In genomic region chrX:24646745-24647182, GRCh38 we compare ENCODE assay signal across 9 cellular contexts. TPM values are rescaled to one million over a fixed set of nuclear protein-coding genes. Genes with fewer than 3 reads are reported as not detected.
A peak's percentile ranks its signal among the peaks of the same experiment; 100 is the strongest.
DNase-seq lines count a peak whose midpoint lies in the region; ATAC-seq, FAIRE-seq and TF ChIP-seq lines count a peak whose summit lies in the region.
"Had no signal": no experiment of that assay in that cellular context is flagged by ENCODE, and none has a peak within 500 bp of the region (broad histone marks: within the 10 kb centered on the region; RNA-seq: fewer than 3 reads in every experiment).

No MANE protein-coding gene starts in this region.

- H3K36me3 Mint-ChIP-seq in astrocyte (ENCODE audit: low read depth, unreplicated experiment), result no peaks in the 10 kb centered on the region

- intact Hi-C loops in lower leg skin (cut with DNase I; ENCODE audit: low total_unique reads) (no loop called here), body of pancreas (cut with DNase I) (no loop called here)

- H2AFZ ChIP-seq in astrocyte (ENCODE audit: low read depth, low read length), result peak overlapping the region; percentile 80

- no peak overlapping the region for H3K4me3 ChIP-seq in NB4 (ENCODE audit: low read depth, low read length)
- H3K4me3 ChIP-seq in astrocyte (ENCODE audit: insufficient read depth, low read depth, low read length), result peak overlapping the region; percentile 52
- H3K4me3 ChIP-seq in suprapubic skin, result peak overlapping the region; percentile 29
- H3K4me3 ChIP-seq in lower leg skin (ENCODE audit: low read depth, poor library complexity, severe bottlenecking), result no peak overlapping the region
- H3K4me3 ChIP-seq in body of pancreas, result no peak overlapping the region
- H3K4me3 ChIP-seq: pancreas had no signal

- DNase-seq in GM19239 (ENCODE audit: insufficient read length, low spot score) (no peak), NB4 (ENCODE audit: low read depth) (peak; percentile 6), astrocyte (ENCODE audit: low read depth) (no peak), inferior parietal cortex (ENCODE audit: extremely low spot score) (peak; percentile 27), suprapubic skin (ENCODE audit: low spot score in 2 of 2) (no peak), lower leg skin (ENCODE audit: low spot score in 2 of 2) (no peak), body of pancreas (no peak)

- H4K20me1 ChIP-seq in astrocyte (ENCODE audit: insufficient read depth, low read length), result no peaks in the 10 kb centered on the region

- H3K9ac ChIP-seq in astrocyte (ENCODE audit: low read length), result peak overlapping the region; percentile 43

- FAIRE-seq in GM19239 (lab: Jason Lieb, UNC) (peak; percentile 74), astrocyte (lab: Jason Lieb, UNC) (peak; percentile 88)
- FAIRE-seq: pancreas had no signal

- H3K79me2 ChIP-seq in astrocyte (ENCODE audit: insufficient read depth, low read length), result no peaks in the 10 kb centered on the region

- no peak for ATAC-seq in GM19455 (IDR thresholded peaks at IDR 0.05; ENCODE audit: unreplicated experiment)
- no peak for ATAC-seq in body of pancreas

- H3K4me1 ChIP-seq in astrocyte (ENCODE audit: insufficient read depth, low read length) (no peaks in the 10 kb centered on the region), suprapubic skin (peaks cover 12% of the 10 kb centered on the region), body of pancreas (no peaks in the 10 kb centered on the region)
- H3K4me1 ChIP-seq: pancreas had no signal

- TF ChIP-seq CTCF in NB4 (IDR thresholded peaks at IDR 0.05; ENCODE audit: low read depth, low read length), result no peak
- TF ChIP-seq CTCF in astrocyte (IDR thresholded peaks at IDR 0.05; ENCODE audit: insufficient read depth, low read depth, low read length), result no peak
- no peak for TF ChIP-seq CTCF in suprapubic skin (IDR thresholded peaks at IDR 0.05)
- TF ChIP-seq CTCF in lower leg skin (IDR thresholded peaks at IDR 0.05), result no peak
- TF ChIP-seq CTCF in body of pancreas (IDR thresholded peaks at IDR 0.05), result no peak

- no peaks in the 10 kb centered on the region for H3K9me3 ChIP-seq in astrocyte (ENCODE audit: insufficient read depth, low read depth, low read length)
- no peaks in the 10 kb centered on the region for H3K9me3 ChIP-seq in suprapubic skin
- no peaks in the 10 kb centered on the region for H3K9me3 ChIP-seq in body of pancreas
- H3K9me3 ChIP-seq: pancreas had no signal

- TF ChIP-seq POLR2A in NB4 (IDR thresholded peaks at IDR 0.05; ENCODE audit: extremely low read depth, insufficient read length) (no peak), suprapubic skin (IDR thresholded peaks at IDR 0.05) (no peak), lower leg skin (IDR thresholded peaks at IDR 0.05) (no peak), body of pancreas (IDR thresholded peaks at IDR 0.05) (no peak)

- peak overlapping the region; percentile 84 for H3K4me3 Mint-ChIP-seq in astrocyte (ENCODE audit: unreplicated experiment)

- no peaks in the 10 kb centered on the region for H3K4me1 Mint-ChIP-seq in astrocyte (ENCODE audit: low read depth, unreplicated experiment)

- H3K27me3 ChIP-seq in astrocyte (ENCODE audit: insufficient read depth, low read length), result no peaks in the 10 kb centered on the region
- no peaks in the 10 kb centered on the region for H3K27me3 ChIP-seq in suprapubic skin
- no peaks in the 10 kb centered on the region for H3K27me3 ChIP-seq in body of pancreas

- H3K27ac Mint-ChIP-seq in astrocyte (ENCODE audit: unreplicated experiment), result peak overlapping the region; percentile 34

- H3K9me3 Mint-ChIP-seq in astrocyte (ENCODE audit: unreplicated experiment), result no peaks in the 10 kb centered on the region

- H3K36me3 ChIP-seq in astrocyte (ENCODE audit: insufficient read depth, low read length) (no peaks in the 10 kb centered on the region), suprapubic skin (no peaks in the 10 kb centered on the region), body of pancreas (replicated peaks in 1 of 2; ENCODE audit: insufficient read depth in 1 of 2, low read depth in 2 of 2) (no peaks in the 10 kb centered on the region)
- H3K36me3 ChIP-seq: pancreas had no signal

- H3K4me2 ChIP-seq in astrocyte (ENCODE audit: low read length), result peak overlapping the region; percentile 86

- TF ChIP-seq EP300 in suprapubic skin (IDR thresholded peaks at IDR 0.05), result no peak

- H3K27me3 Mint-ChIP-seq in astrocyte (ENCODE audit: low read depth, unreplicated experiment), result no peaks in the 10 kb centered on the region

- 19% methylated on average over 13 of the region's 13 CpGs for WGBS in suprapubic skin
- WGBS in lower leg skin, 2 donors, result 0 to 17% methylated on average over 13 of the region's 13 CpGs
- 13 to 20% methylated on average over 13 of the region's 13 CpGs for WGBS in body of pancreas, 2 donors

- H3K27ac ChIP-seq in astrocyte (ENCODE audit: low read depth, low read length) (no peak overlapping the region), suprapubic skin (no peak overlapping the region), body of pancreas (no peak overlapping the region)
- H3K27ac ChIP-seq: pancreas had no signal

RNA-seq across cellular contexts. Expression of gene PCYT1B, which starts 0.4 kb away (rescaled TPM):
- total RNA-seq in astrocyte (5.6 and 6.3 TPM in 2 replicates), suprapubic skin (1 to 10 TPM in 1 of 4 donors, under 1 TPM in 3; 0.36 to 1.1 (median 0.55) TPM), lower leg skin (under 1 TPM in 3 of 4 donors, not detected in 1; 0.04 to 0.78 (median 0.20) TPM), body of pancreas (1 to 10 TPM; 1.3 to 3.0 TPM)

RNA-seq across cellular contexts. Expression of gene POLA1, which starts 47.0 kb away (rescaled TPM):
- 4.9 and 5.1 TPM in 2 replicates for total RNA-seq in astrocyte
- 10 to 100 TPM; 10.1 to 15.3 (median 13.1) TPM for total RNA-seq in suprapubic skin
- 10 to 100 TPM in 1 of 4 donors, 1 to 10 TPM in 3; 7.1 to 12.5 (median 8.1) TPM for total RNA-seq in lower leg skin
- 1 to 10 TPM; 5.7 to 9.9 TPM for total RNA-seq in body of pancreas

Comparison
In these comparisons a context has a peak if more than half of its experiments do, and no peak if none do; other contexts are left out.
1. DNase-seq: peak in NB4 (single experiment) and inferior parietal cortex (single experiment); none in GM19239 (single experiment), astrocyte (single experiment), suprapubic skin (0 of 2), lower leg skin (0 of 2) and body of pancreas (0 of 4).
2. H3K4me3 ChIP-seq: peak in astrocyte (single experiment) and suprapubic skin (single experiment); none in NB4 (single experiment), lower leg skin (single experiment) and body of pancreas (0 of 2).